In the genomic region with DNA sequence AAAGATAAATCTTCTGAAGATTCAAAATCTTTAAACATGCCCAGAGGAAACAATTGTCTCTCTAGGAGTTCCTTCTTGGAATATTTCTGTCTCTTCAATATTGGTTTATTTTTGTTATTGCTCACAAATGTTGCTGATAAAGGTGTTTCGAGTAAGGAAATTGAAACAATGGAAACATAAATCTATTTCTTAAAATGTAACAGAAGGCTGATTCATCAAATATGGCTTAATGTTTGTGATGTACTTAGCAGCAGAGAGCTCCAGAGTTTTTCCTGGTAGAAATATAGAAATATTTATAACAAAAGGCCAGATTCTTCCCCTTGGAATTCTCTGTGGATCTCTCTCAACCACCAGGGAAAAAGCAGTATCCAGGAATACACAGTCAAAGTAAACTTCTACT, we compare ENCODE assay signal across 27 cellular contexts.
"Had no signal": no experiment of that assay in that cellular context is flagged by ENCODE, and none has a peak within 500 bp of the region (broad histone marks: within the 10 kb centered on the region; RNA-seq: fewer than 3 reads in every experiment).

No MANE protein-coding gene starts in this region.

- H3K36me3 ChIP-seq: colonic mucosa, heart left ventricle, left ventricle myocardium inferior, right atrium auricular region, transverse colon had no signal

- ATAC-seq: heart left ventricle; naive thymus-derived CD4-positive, alpha-beta T cell; WTC11 had no signal

- DNase-seq: activated CD4-positive, alpha-beta memory T cell treated with anti-CD3 and anti-CD28 coated beads, Interleukin-2, amount 10 ng/mL, durations not matched to agents 7 days and 5 days; activated CD4-positive, alpha-beta T cell treated with anti-CD3 and anti-CD28 coated beads for 1 hour; activated CD4-positive, alpha-beta T cell treated with anti-CD3 and anti-CD28 coated beads, Interleukin-2, amount 10 ng/mL, durations not matched to agents 7 days and 5 days; activated CD8-positive, alpha-beta memory T cell treated with anti-CD3 and anti-CD28 coated beads, Interleukin-2, amount 50 U/mL, for 48 hours; activated gamma-delta T cell; activated naive CD4-positive, alpha-beta T cell treated with anti-CD3 and anti-CD28 coated beads, Interleukin-2, amount 10 ng/mL, durations not matched to agents 7 days and 5 days; activated T-cell treated with anti-CD3 and anti-CD28 coated beads, Interleukin-2, amount 50 U/mL, for 24 hours; amniotic stem cell; colonic mucosa; dorsolateral prefrontal cortex; effector memory CD4-positive, alpha-beta T cell; foreskin fibroblast; heart left ventricle; hypothalamus; immature natural killer cell; kidney; left ventricle myocardium inferior; midbrain; naive thymus-derived CD4-positive, alpha-beta T cell; occipital lobe; stimulated activated CD4-positive, alpha-beta T cell treated with anti-CD3 and anti-CD28 coated beads, Interleukin-2, amount 100 ng/mL, for 48 hours; stimulated activated naive CD4-positive, alpha-beta T cell treated with Interleukin-2 at 50 U/mL for 16 hours; T-helper 2 cell; transverse colon had no signal

- H3K36me3 Mint-ChIP-seq: activated naive CD4-positive, alpha-beta T cell treated with anti-CD3 and anti-CD28 coated beads, Interleukin-2, amount 10 ng/mL, durations not matched to agents 7 days and 5 days; naive thymus-derived CD4-positive, alpha-beta T cell; WTC11 had no signal

- H3K4me3 Mint-ChIP-seq: activated CD4-positive, alpha-beta memory T cell treated with anti-CD3 and anti-CD28 coated beads, Interleukin-2, amount 10 ng/mL, durations not matched to agents 7 days and 5 days; activated CD4-positive, alpha-beta T cell treated with anti-CD3 and anti-CD28 coated beads, Interleukin-2, amount 10 ng/mL, durations not matched to agents 7 days and 5 days; activated naive CD4-positive, alpha-beta T cell treated with anti-CD3 and anti-CD28 coated beads, Interleukin-2, amount 10 ng/mL, durations not matched to agents 7 days and 5 days; activated T-cell treated with anti-CD3 and anti-CD28 coated beads, Interleukin-2, amount 50 U/mL, for 24 hours; immature natural killer cell; naive thymus-derived CD4-positive, alpha-beta T cell; neural crest cell; WTC11 had no signal

- H3K27ac ChIP-seq: colonic mucosa, dorsolateral prefrontal cortex, heart left ventricle, left ventricle myocardium inferior, right atrium auricular region, transverse colon had no signal

- H3K27me3 ChIP-seq: colonic mucosa, dorsolateral prefrontal cortex, heart left ventricle, right atrium auricular region, transverse colon had no signal

- H3K9me3 ChIP-seq: colonic mucosa, heart left ventricle, left ventricle myocardium inferior, right atrium auricular region, transverse colon had no signal

- H3K4me3 ChIP-seq: colonic mucosa, dorsolateral prefrontal cortex, heart left ventricle, left ventricle myocardium inferior, right atrium auricular region, transverse colon had no signal

- H3K4me1 ChIP-seq: colonic mucosa, heart left ventricle, left ventricle myocardium inferior, right atrium auricular region had no signal

- H3K4me1 Mint-ChIP-seq: activated CD4-positive, alpha-beta memory T cell treated with anti-CD3 and anti-CD28 coated beads, Interleukin-2, amount 10 ng/mL, durations not matched to agents 7 days and 5 days; activated CD4-positive, alpha-beta T cell treated with anti-CD3 and anti-CD28 coated beads, Interleukin-2, amount 10 ng/mL, durations not matched to agents 7 days and 5 days; activated naive CD4-positive, alpha-beta T cell treated with anti-CD3 and anti-CD28 coated beads, Interleukin-2, amount 10 ng/mL, durations not matched to agents 7 days and 5 days; immature natural killer cell; naive thymus-derived CD4-positive, alpha-beta T cell; WTC11 had no signal

- H3K9me3 Mint-ChIP-seq: activated CD4-positive, alpha-beta memory T cell treated with anti-CD3 and anti-CD28 coated beads, Interleukin-2, amount 10 ng/mL, durations not matched to agents 7 days and 5 days; activated CD4-positive, alpha-beta T cell treated with anti-CD3 and anti-CD28 coated beads, Interleukin-2, amount 10 ng/mL, durations not matched to agents 7 days and 5 days; activated naive CD4-positive, alpha-beta T cell treated with anti-CD3 and anti-CD28 coated beads, Interleukin-2, amount 10 ng/mL, durations not matched to agents 7 days and 5 days; neural crest cell; WTC11 had no signal

- H3K27ac Mint-ChIP-seq: activated CD4-positive, alpha-beta memory T cell treated with anti-CD3 and anti-CD28 coated beads, Interleukin-2, amount 10 ng/mL, durations not matched to agents 7 days and 5 days; activated CD4-positive, alpha-beta T cell treated with anti-CD3 and anti-CD28 coated beads, Interleukin-2, amount 10 ng/mL, durations not matched to agents 7 days and 5 days; activated naive CD4-positive, alpha-beta T cell treated with anti-CD3 and anti-CD28 coated beads, Interleukin-2, amount 10 ng/mL, durations not matched to agents 7 days and 5 days; activated T-cell treated with anti-CD3 and anti-CD28 coated beads, Interleukin-2, amount 50 U/mL, for 24 hours; immature natural killer cell; naive thymus-derived CD4-positive, alpha-beta T cell; WTC11 had no signal

- H3K27me3 Mint-ChIP-seq: activated CD4-positive, alpha-beta memory T cell treated with anti-CD3 and anti-CD28 coated beads, Interleukin-2, amount 10 ng/mL, durations not matched to agents 7 days and 5 days; activated CD4-positive, alpha-beta T cell treated with anti-CD3 and anti-CD28 coated beads, Interleukin-2, amount 10 ng/mL, durations not matched to agents 7 days and 5 days; activated naive CD4-positive, alpha-beta T cell treated with anti-CD3 and anti-CD28 coated beads, Interleukin-2, amount 10 ng/mL, durations not matched to agents 7 days and 5 days; naive thymus-derived CD4-positive, alpha-beta T cell had no signal
